In the genomic region with DNA sequence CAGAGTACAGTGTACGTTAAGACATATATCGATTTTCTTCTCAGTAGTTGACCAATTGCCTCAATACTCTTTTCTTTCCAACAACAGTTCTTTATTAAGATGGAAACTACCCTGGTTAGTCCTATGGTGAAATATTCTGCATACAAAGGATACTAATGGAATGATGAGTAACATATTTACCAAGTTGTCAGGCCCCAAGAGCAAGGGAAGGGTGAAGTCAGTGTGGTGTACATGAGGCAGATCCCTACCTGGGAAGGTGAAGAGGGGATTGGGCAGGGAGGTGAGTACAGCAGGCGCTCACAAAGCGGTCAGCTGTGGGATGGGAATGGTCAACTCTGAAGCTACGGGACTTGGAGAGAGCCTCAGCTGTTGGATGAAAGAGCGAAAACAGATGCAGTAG, we compare ENCODE assay signal across 20 cellular contexts. TPM values are rescaled to one million over a fixed set of nuclear protein-coding genes. Genes with fewer than 3 reads are reported as not detected.
A peak's percentile ranks its signal among the peaks of the same experiment; 100 is the strongest.
DNase-seq lines count a peak whose midpoint lies in the region; ATAC-seq, FAIRE-seq and TF ChIP-seq lines count a peak whose summit lies in the region.
"Had no signal": no experiment of that assay in that cellular context is flagged by ENCODE, and none has a peak within 500 bp of the region (broad histone marks: within the 10 kb centered on the region; RNA-seq: fewer than 3 reads in every experiment).

No MANE protein-coding gene starts in this region.

- DNase-seq in PC-3 (peak; percentile 17), fibroblast of lung (ENCODE audit: low read depth in 2 of 2) (no peak), kidney (no peak), BE2C (no peak)
- DNase-seq in activated naive CD4-positive, alpha-beta T cell treated with Interleukin-2 at 50 U/mL for 16 hours = no peak
- DNase-seq: CD8-positive, alpha-beta memory T cell; DMS79 treated with DMSO at 0.1 percent for 48 hours; NCI-H1092 treated with DMSO at 0.1 percent for 48 hours; NCI-H2081; NCI-H2171 treated with DMSO at 0.1 percent for 48 hours; NCI-H446 treated with DMSO at 0.1 percent for 48 hours; NCI-H69; Peyer's patch had no signal

- BruUV-seq in PC-3 (replicated peaks; lab: Mats Ljungman, UMichigan) = no TSS peak

- H3K27ac ChIP-seq in ACC112 (ENCODE audit: low read depth, low read length) = no peak overlapping the region
- H3K27ac ChIP-seq in PC-3 (ENCODE audit: low read length) = no peak overlapping the region
- no peak overlapping the region for H3K27ac ChIP-seq in fibroblast of lung (ENCODE audit: insufficient read depth, low read length)
- no peak overlapping the region for H3K27ac ChIP-seq in parathyroid adenoma
- H3K27ac ChIP-seq in kidney (ENCODE audit: low read depth in 2 of 2, low read length in 2 of 2) = no peak overlapping the region
- H3K27ac ChIP-seq: BLaER1 treated with 17β-estradiol and CSF1 and Interleukin-3, amounts not matched to agents 10 nM and 100 nM; Peyer's patch; SK-N-MC had no signal

- H3K36me3 ChIP-seq in ACC112 (ENCODE audit: insufficient read depth, low read length) = no peaks in the 10 kb centered on the region
- no peaks in the 10 kb centered on the region for H3K36me3 ChIP-seq in PC-3 (ENCODE audit: low read depth, low read length)
- no peaks in the 10 kb centered on the region for H3K36me3 ChIP-seq in fibroblast of lung (ENCODE audit: control insufficient read depth, insufficient read depth, low read length)
- no peaks in the 10 kb centered on the region for H3K36me3 ChIP-seq in parathyroid adenoma (ENCODE audit: control insufficient read depth, insufficient read depth, low read length)
- no peaks in the 10 kb centered on the region for H3K36me3 ChIP-seq in kidney (ENCODE audit: control insufficient read depth in 1 of 2, insufficient read depth in 2 of 2, low read length in 2 of 2)
- no peaks in the 10 kb centered on the region for H3K36me3 ChIP-seq in BE2C
- H3K36me3 ChIP-seq: BLaER1 treated with 17β-estradiol and CSF1 and Interleukin-3, amounts not matched to agents 10 nM and 100 nM; HAP-1; Peyer's patch had no signal

- H3K9me3 ChIP-seq in PC-3 (ENCODE audit: low read length) (no peaks in the 10 kb centered on the region), fibroblast of lung (ENCODE audit: control insufficient read depth, insufficient read depth, low read depth, low read length) (no peaks in the 10 kb centered on the region), parathyroid adenoma (ENCODE audit: control insufficient read depth, low read length) (no peaks in the 10 kb centered on the region), kidney (ENCODE audit: control insufficient read depth in 1 of 2, low read length in 2 of 2) (no peaks in the 10 kb centered on the region), BE2C (no peaks in the 10 kb centered on the region)
- H3K9me3 ChIP-seq: HAP-1, Peyer's patch had no signal

- ATAC-seq in PC-3 = no peak
- no peak for ATAC-seq in GM21825 (IDR thresholded peaks at IDR 0.05; ENCODE audit: unreplicated experiment)

- H3K9me2 ChIP-seq in PC-3 (replicated peaks; ENCODE audit: low read length) = no peaks in the 10 kb centered on the region

- no peaks in the 10 kb centered on the region for H4K20me1 ChIP-seq in PC-3 (ENCODE audit: low read length)
- no peaks in the 10 kb centered on the region for H4K20me1 ChIP-seq in fibroblast of lung (ENCODE audit: control insufficient read depth, extremely low read depth, insufficient read depth, low read length)
- H4K20me1 ChIP-seq: BLaER1 treated with 17β-estradiol and CSF1 and Interleukin-3, amounts not matched to agents 10 nM and 100 nM had no signal

- H3K4me1 ChIP-seq in ACC112 (ENCODE audit: control insufficient read depth, insufficient read depth, low read length, unreplicated experiment) = no peaks in the 10 kb centered on the region
- no peaks in the 10 kb centered on the region for H3K4me1 ChIP-seq in PC-3 (ENCODE audit: insufficient read depth, low read length)
- H3K4me1 ChIP-seq in fibroblast of lung (ENCODE audit: control insufficient read depth, extremely low read depth, insufficient read depth, low read length) = no peaks in the 10 kb centered on the region
- H3K4me1 ChIP-seq in parathyroid adenoma = no peaks in the 10 kb centered on the region
- H3K4me1 ChIP-seq in kidney (ENCODE audit: control insufficient read depth in 1 of 2, insufficient read depth in 1 of 2, low read depth in 1 of 2, low read length in 2 of 2) = no peaks in the 10 kb centered on the region
- no peaks in the 10 kb centered on the region for H3K4me1 ChIP-seq in BE2C
- H3K4me1 ChIP-seq: HAP-1, Peyer's patch had no signal

- H3K27me3 ChIP-seq in ACC112 (ENCODE audit: insufficient read depth, low read length) (no peaks in the 10 kb centered on the region), PC-3 (ENCODE audit: low read length) (no peaks in the 10 kb centered on the region), fibroblast of lung (ENCODE audit: control insufficient read depth, insufficient read depth, low read length) (no peaks in the 10 kb centered on the region), parathyroid adenoma (ENCODE audit: control insufficient read depth, insufficient read depth, low read length) (no peaks in the 10 kb centered on the region), BE2C (no peaks in the 10 kb centered on the region)
- H3K27me3 ChIP-seq: BLaER1 treated with 17β-estradiol and CSF1 and Interleukin-3, amounts not matched to agents 10 nM and 100 nM; Peyer's patch had no signal

- no peak for FAIRE-seq in kidney (lab: Jason Lieb, UNC)
- FAIRE-seq: HTR-8/SVneo had no signal

- H2AFZ ChIP-seq in ACC112 (ENCODE audit: low read length, unreplicated experiment) (peak overlapping the region; percentile 62), PC-3 (ENCODE audit: low read length) (no peak overlapping the region), fibroblast of lung (ENCODE audit: low read length) (peak overlapping the region; percentile 43), parathyroid adenoma (peak overlapping the region; percentile 30)

- intact Hi-C loops in PC-3 (cut with micrococcal nuclease) (no loop called here), kidney (cut with DNase I) (no loop called here)

- H3K79me2 ChIP-seq in ACC112 (ENCODE audit: control insufficient read depth, insufficient read depth, low read length, unreplicated experiment) (no peaks in the 10 kb centered on the region), PC-3 (ENCODE audit: low read length) (no peaks in the 10 kb centered on the region), fibroblast of lung (ENCODE audit: control insufficient read depth, insufficient read depth, low read length) (no peaks in the 10 kb centered on the region), parathyroid adenoma (no peaks in the 10 kb centered on the region)

- POLR2A ChIA-PET in PC-3 (lab: Charles Lee; ENCODE audit: unreplicated experiment) = no interaction called here

- CTCF ChIA-PET in PC-3 (lab: Charles Lee) = no interaction called here

- H3K9ac ChIP-seq in PC-3 (ENCODE audit: low read length) (no peak overlapping the region), fibroblast of lung (ENCODE audit: insufficient read depth, low read length) (no peak overlapping the region), parathyroid adenoma (no peak overlapping the region), kidney (ENCODE audit: low read length in 2 of 2) (no peak overlapping the region)
- H3K9ac ChIP-seq: BLaER1 treated with 17β-estradiol and CSF1 and Interleukin-3, amounts not matched to agents 10 nM and 100 nM had no signal

- H3K4me3 ChIP-seq in ACC112 (ENCODE audit: low read depth, low read length) (no peak overlapping the region), PC-3 (ENCODE audit: low read length) (no peak overlapping the region), fibroblast of lung (replicated peaks in 1 of 4; ENCODE audit: control extremely low read depth in 1 of 4, insufficient read depth in 1 of 4, low read depth in 3 of 4, low read length in 4 of 4) (no peak overlapping the region), parathyroid adenoma (ENCODE audit: low read depth, low read length) (no peak overlapping the region), kidney (ENCODE audit: low read length in 2 of 2) (no peak overlapping the region), BE2C (ENCODE audit: low read depth, low read length) (no peak overlapping the region)
- H3K4me3 ChIP-seq: BLaER1 treated with 17β-estradiol and CSF1 and Interleukin-3, amounts not matched to agents 10 nM and 100 nM; HAP-1; Peyer's patch; SK-N-MC had no signal

- no peaks in the 10 kb centered on the region for H3F3A ChIP-seq in PC-3 (ENCODE audit: low read length, unreplicated experiment)

- H3K4me2 ChIP-seq in PC-3 (ENCODE audit: low read length) (no peak overlapping the region), fibroblast of lung (ENCODE audit: extremely low read depth, insufficient read depth, low read length) (no peak overlapping the region), parathyroid adenoma (ENCODE audit: low read length) (no peak overlapping the region)

- TF ChIP-seq CTCF in PC-3 (conservative IDR thresholded peaks at IDR 0.05; ENCODE audit: low read depth, low read length) = no peak
- TF ChIP-seq CTCF in fibroblast of lung (conservative IDR thresholded peaks at IDR 0.05 in 1 of 2, IDR thresholded peaks at IDR 0.05 in 1 of 2; ENCODE audit: low read depth in 1 of 2, low read length in 2 of 2) = no peak
- TF ChIP-seq CTCF in parathyroid adenoma (IDR thresholded peaks at IDR 0.05) = no peak
- TF ChIP-seq CTCF in kidney (IDR thresholded peaks at IDR 0.05; ENCODE audit: borderline replicate concordance, extremely low read depth, insufficient read depth) = no peak
- no peak for TF ChIP-seq CTCF in BE2C (IDR thresholded peaks at IDR 0.05; ENCODE audit: low read depth, low read length)

RNA-seq across cellular contexts. Expression of gene GJA1, which starts 29.7 kb away (rescaled TPM):
- total RNA-seq in PC-3 (2014; rRNA removed) = 14.0 and 15.2 TPM in 2 replicates
- total RNA-seq in fibroblast of lung = 154 and 209 TPM in 2 replicates
- polyA plus RNA-seq in fibroblast of lung = 77.8 and 274 TPM in 2 replicates
- 46.6 and 170 TPM in 2 replicates for polyA plus RNA-seq in fibroblast of lung (2012)
- polyA minus RNA-seq in fibroblast of lung (ENCODE audit: low replicate concordance) = 29.0 and 126 TPM in 2 replicates
- 47.8 TPM for total RNA-seq in kidney
- polyA plus RNA-seq in kidney (ENCODE audit: insufficient read depth, low read depth, low replicate concordance) = 14.2 TPM
- not detected for polyA plus RNA-seq in BE2C (2012; ENCODE audit: insufficient read depth, insufficient read length, low read depth)
- total RNA-seq: CD8-positive, alpha-beta memory T cell had no signal
- polyA plus RNA-seq: CD8-positive, alpha-beta memory T cell had no signal
